Comparison of ENCODE assay signal across 9 cellular contexts in the genomic region with DNA sequence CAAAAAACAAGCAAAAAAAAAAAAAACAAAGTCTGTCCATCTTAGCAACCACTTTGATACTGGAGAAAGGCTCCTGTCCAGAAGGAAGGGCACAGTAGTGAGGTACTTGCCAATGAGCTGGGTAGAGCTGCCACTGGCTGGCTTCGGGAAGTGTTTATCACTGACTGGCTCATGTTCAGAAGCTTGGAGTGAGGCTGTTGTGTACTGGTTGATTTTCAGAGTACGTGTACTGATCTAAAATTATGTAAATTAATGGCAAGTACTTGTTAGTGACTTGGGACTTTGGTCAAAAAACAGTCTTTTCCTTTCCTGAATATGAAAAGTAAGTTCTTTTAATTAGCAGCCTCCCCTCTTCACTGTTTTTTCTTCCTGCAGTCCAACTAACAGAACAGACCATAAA. TPM values are rescaled to one million over a fixed set of nuclear protein-coding genes. Genes with fewer than 3 reads are reported as not detected.
DNase-seq lines count a peak whose midpoint lies in the region; ATAC-seq and FAIRE-seq lines count a peak whose summit lies in the region.
"Had no signal": no experiment of that assay in that cellular context is flagged by ENCODE, and none has a peak within 500 bp of the region (broad histone marks: within the 10 kb centered on the region; RNA-seq: fewer than 3 reads in every experiment).

No MANE protein-coding gene starts in this region.

- 92% methylated on average over 2 of the region's 2 CpGs for WGBS in thymus

- H3K9me3 Mint-ChIP-seq in activated CD8-positive, alpha-beta memory T cell treated with anti-CD3 and anti-CD28 coated beads, Interleukin-2, amount 10 ng/mL, durations not matched to agents 7 days and 5 days (ENCODE audit: low read depth), result no peaks in the 10 kb centered on the region
- peaks cover 2% of the 10 kb centered on the region for H3K9me3 Mint-ChIP-seq in activated naive CD8-positive, alpha-beta T cell treated with anti-CD3 and anti-CD28 coated beads, Interleukin-2, amount 10 ng/mL, durations not matched to agents 7 days and 5 days

- no peaks in the 10 kb centered on the region for H3K27me3 Mint-ChIP-seq in activated CD8-positive, alpha-beta memory T cell treated with anti-CD3 and anti-CD28 coated beads, Interleukin-2, amount 10 ng/mL, durations not matched to agents 7 days and 5 days
- H3K27me3 Mint-ChIP-seq in activated naive CD8-positive, alpha-beta T cell treated with anti-CD3 and anti-CD28 coated beads, Interleukin-2, amount 10 ng/mL, durations not matched to agents 7 days and 5 days, result no peaks in the 10 kb centered on the region

- no peak for DNase-seq in activated CD8-positive, alpha-beta memory T cell treated with anti-CD3 and anti-CD28 coated beads, Interleukin-2, amount 10 ng/mL, durations not matched to agents 7 days and 5 days
- no peak for DNase-seq in activated CD8-positive, alpha-beta memory T cell treated with anti-CD3 and anti-CD28 coated beads, Interleukin-2, amount 50 U/mL, for 48 hours
- no peak for DNase-seq in activated naive CD8-positive, alpha-beta T cell treated with anti-CD3 and anti-CD28 coated beads, Interleukin-2, amount 10 ng/mL, durations not matched to agents 7 days and 5 days
- DNase-seq in medulla oblongata (ENCODE audit: extremely low spot score) (peak; percentile 52), frontal cortex (ENCODE audit: low spot score in 2 of 2) (no peak), KBM-7 (no peak), T1000 (lab: John Stamatoyannopoulos, UW) (no peak)

- in situ Hi-C loops in KBM-7 (cut with MboI; ENCODE audit: low pct_unique_long_range_greater_than_20kb, low sequenced_read_pairs), result no loop called here

- H3K36me3 Mint-ChIP-seq in activated CD8-positive, alpha-beta memory T cell treated with anti-CD3 and anti-CD28 coated beads, Interleukin-2, amount 10 ng/mL, durations not matched to agents 7 days and 5 days, result peaks cover 23% of the 10 kb centered on the region
- peaks cover 21% of the 10 kb centered on the region for H3K36me3 Mint-ChIP-seq in activated naive CD8-positive, alpha-beta T cell treated with anti-CD3 and anti-CD28 coated beads, Interleukin-2, amount 10 ng/mL, durations not matched to agents 7 days and 5 days

- peaks cover 30% of the 10 kb centered on the region for H3K4me1 Mint-ChIP-seq in activated CD8-positive, alpha-beta memory T cell treated with anti-CD3 and anti-CD28 coated beads, Interleukin-2, amount 10 ng/mL, durations not matched to agents 7 days and 5 days
- H3K4me1 Mint-ChIP-seq in activated naive CD8-positive, alpha-beta T cell treated with anti-CD3 and anti-CD28 coated beads, Interleukin-2, amount 10 ng/mL, durations not matched to agents 7 days and 5 days, result peaks cover 30% of the 10 kb centered on the region

- H3K27ac ChIP-seq in thymus (ENCODE audit: low read depth), result peak overlapping the region; percentile 34

- H3K4me1 ChIP-seq in thymus (ENCODE audit: control insufficient read depth, insufficient read depth, low read length), result peaks cover 4% of the 10 kb centered on the region

- peak overlapping the region; percentile 82 for H3K27ac Mint-ChIP-seq in activated CD8-positive, alpha-beta memory T cell treated with anti-CD3 and anti-CD28 coated beads, Interleukin-2, amount 10 ng/mL, durations not matched to agents 7 days and 5 days
- H3K27ac Mint-ChIP-seq in activated naive CD8-positive, alpha-beta T cell treated with anti-CD3 and anti-CD28 coated beads, Interleukin-2, amount 10 ng/mL, durations not matched to agents 7 days and 5 days, result no peak overlapping the region

- no peaks in the 10 kb centered on the region for H3K9me3 ChIP-seq in thymus (ENCODE audit: control insufficient read depth)
- H3K9me3 ChIP-seq: SJSA1 had no signal

- POLR2A ChIA-PET in activated naive CD8-positive, alpha-beta T cell treated with anti-CD3 and anti-CD28 coated beads, Interleukin-2, amount 10 ng/mL, durations not matched to agents 7 days and 5 days (lab: Charles Lee), result interaction anchor here (0.6 to 3.9 kb wide), 11 partner anchors 9 to 1427 kb away, joined by 3 to 25 read pairs (median 7); partner anchors contain the start of genes CTNNB1, EIF1B, RPL14 and ZNF619

- ATAC-seq in activated CD8-positive, alpha-beta memory T cell treated with anti-CD3 and anti-CD28 coated beads, Interleukin-2, amount 10 ng/mL, durations not matched to agents 7 days and 5 days, result no peak
- ATAC-seq in activated naive CD8-positive, alpha-beta T cell treated with anti-CD3 and anti-CD28 coated beads, Interleukin-2, amount 10 ng/mL, durations not matched to agents 7 days and 5 days (ENCODE audit: low read depth), result no peak

- FAIRE-seq in frontal cortex (lab: Jason Lieb, UNC), result no peak

- peaks cover under 1% of the 10 kb centered on the region for H3K36me3 ChIP-seq in thymus (ENCODE audit: control insufficient read depth, insufficient read depth)

- peak overlapping the region; percentile 94 for H3K4me3 Mint-ChIP-seq in activated CD8-positive, alpha-beta memory T cell treated with anti-CD3 and anti-CD28 coated beads, Interleukin-2, amount 10 ng/mL, durations not matched to agents 7 days and 5 days
- H3K4me3 Mint-ChIP-seq in activated naive CD8-positive, alpha-beta T cell treated with anti-CD3 and anti-CD28 coated beads, Interleukin-2, amount 10 ng/mL, durations not matched to agents 7 days and 5 days, result peak overlapping the region; percentile 92

- no peak overlapping the region for H3K4me3 ChIP-seq in thymus (ENCODE audit: low read length)

- H3K27me3 ChIP-seq in thymus (ENCODE audit: control insufficient read depth, insufficient read depth), result no peaks in the 10 kb centered on the region
- H3K27me3 ChIP-seq: SJSA1 had no signal

- CTCF ChIA-PET in activated CD8-positive, alpha-beta memory T cell treated with anti-CD3 and anti-CD28 coated beads, Interleukin-2, amount 10 ng/mL, durations not matched to agents 7 days and 5 days (lab: Charles Lee), result interaction anchor here (0.7 to 1.0 kb wide), 2 partner anchors 18 to 44 kb away, joined by 3 to 4 read pairs; partner anchors contain the start of gene ZNF620

RNA-seq across cellular contexts. Expression of gene ZNF621, which starts 1.0 kb away (rescaled TPM):
- total RNA-seq in activated CD8-positive, alpha-beta memory T cell treated with anti-CD3 and anti-CD28 coated beads, Interleukin-2, amount 10 ng/mL, durations not matched to agents 7 days and 5 days, result 10 to 100 TPM; 23.1 to 25.3 TPM
- total RNA-seq in activated naive CD8-positive, alpha-beta T cell treated with anti-CD3 and anti-CD28 coated beads, Interleukin-2, amount 10 ng/mL, durations not matched to agents 7 days and 5 days, result 10 to 100 TPM; 26.9 to 28.3 TPM
- 23.2 TPM for polyA plus RNA-seq in thymus
- total RNA-seq in frontal cortex, result 9.4 TPM

RNA-seq across cellular contexts. Expression of gene ZNF620, which starts 17.9 kb away (rescaled TPM):
- total RNA-seq in activated CD8-positive, alpha-beta memory T cell treated with anti-CD3 and anti-CD28 coated beads, Interleukin-2, amount 10 ng/mL, durations not matched to agents 7 days and 5 days, result 1 to 10 TPM; 5.7 to 8.3 TPM
- 1 to 10 TPM; 4.5 to 7.2 TPM for total RNA-seq in activated naive CD8-positive, alpha-beta T cell treated with anti-CD3 and anti-CD28 coated beads, Interleukin-2, amount 10 ng/mL, durations not matched to agents 7 days and 5 days
- 2.6 TPM for polyA plus RNA-seq in thymus
- total RNA-seq in frontal cortex, result 13.9 TPM

RNA-seq across cellular contexts. Expression of gene ZNF619, which starts 46.9 kb away (rescaled TPM):
- 10 to 100 TPM; 10.1 to 11.0 TPM for total RNA-seq in activated CD8-positive, alpha-beta memory T cell treated with anti-CD3 and anti-CD28 coated beads, Interleukin-2, amount 10 ng/mL, durations not matched to agents 7 days and 5 days
- 10 to 100 TPM; 11.3 to 13.3 TPM for total RNA-seq in activated naive CD8-positive, alpha-beta T cell treated with anti-CD3 and anti-CD28 coated beads, Interleukin-2, amount 10 ng/mL, durations not matched to agents 7 days and 5 days
- 1.3 TPM for polyA plus RNA-seq in thymus
- total RNA-seq in frontal cortex, result 4.5 TPM
